23 cellular contexts compared by ENCODE assay signal in the genomic region with DNA sequence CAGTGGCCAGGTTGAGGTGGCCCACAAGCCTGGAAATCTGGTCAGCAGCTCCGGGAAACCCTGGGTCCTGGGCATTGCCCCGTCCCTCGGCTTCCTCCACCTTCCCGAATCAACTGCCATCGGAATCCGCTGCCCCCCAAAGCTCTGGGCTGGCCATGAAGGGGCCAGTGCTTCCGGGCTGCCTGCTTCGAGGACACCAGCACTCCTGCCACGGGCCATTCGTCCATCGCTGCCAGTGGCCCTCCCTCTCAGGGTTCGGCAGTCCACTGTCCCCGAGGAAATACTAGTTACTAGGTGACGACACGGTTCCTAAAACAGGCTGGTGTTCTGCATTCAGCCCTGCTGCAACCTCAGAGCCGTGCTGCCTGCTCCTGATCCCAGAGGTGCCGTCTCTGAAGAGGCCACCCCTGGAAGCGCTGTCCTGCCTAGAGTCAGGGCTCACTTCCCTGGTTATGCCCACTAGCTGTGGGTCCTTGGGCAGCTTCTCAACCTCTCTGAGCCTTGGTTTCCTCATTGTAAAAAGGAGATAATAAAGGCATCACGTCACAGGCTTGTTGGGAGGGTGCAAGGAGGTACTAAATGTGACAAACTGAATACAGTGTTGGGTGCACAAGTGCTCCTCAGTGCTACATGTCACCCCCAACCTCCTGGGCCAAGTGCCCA. TPM values are rescaled to one million over a fixed set of nuclear protein-coding genes. Genes with fewer than 3 reads are reported as not detected.
DNase-seq lines count a peak whose midpoint lies in the region; ATAC-seq, FAIRE-seq and TF ChIP-seq lines count a peak whose summit lies in the region.
"Had no signal": no experiment of that assay in that cellular context is flagged by ENCODE, and none has a peak within 500 bp of the region (broad histone marks: within the 10 kb centered on the region; RNA-seq: fewer than 3 reads in every experiment).

No MANE protein-coding gene starts in this region.

- no peaks in the 10 kb centered on the region for H4K20me1 ChIP-seq in HepG2 (ENCODE audit: insufficient read depth, low read length)

- H3K4me3 Mint-ChIP-seq in endodermal cell = no peak overlapping the region
- H3K4me3 Mint-ChIP-seq in nephron = peak overlapping the region; percentile 58 to 79 (median 77)
- H3K4me3 Mint-ChIP-seq: activated CD8-positive, alpha-beta T cell treated with anti-CD3 and anti-CD28 coated beads, Interleukin-2, amount 10 ng/mL, durations not matched to agents 7 days and 5 days had no signal

- in situ Hi-C loops in HepG2 (cut with HindIII; ENCODE audit: extremely low pct_ligation_motif_present, low pct_unique_long_range_greater_than_20kb) = no loop called here

- no peak overlapping the region for H2AFZ ChIP-seq in HepG2 (ENCODE audit: low read length)

- H3K9ac ChIP-seq in HepG2 (ENCODE audit: insufficient read depth, low read depth, low read length) (no peak overlapping the region), endodermal cell (ENCODE audit: extremely low read depth, low read length, poor library complexity, severe bottlenecking) (no peak overlapping the region)

- FAIRE-seq in HepG2 (lab: Jason Lieb, UNC) = no peak
- no peak for FAIRE-seq in HTR-8/SVneo (lab: Jason Lieb, UNC)

- H3K4me1 ChIP-seq in HepG2 (ENCODE audit: insufficient read depth, low read length) = peaks cover 52% of the 10 kb centered on the region
- peaks cover 0 to 11% (median 3%) of the 10 kb centered on the region in 4 donors for H3K4me1 ChIP-seq in right lobe of liver
- H3K4me1 ChIP-seq in endodermal cell (ENCODE audit: control insufficient read depth, insufficient read depth, low read length) = peaks cover 13% of the 10 kb centered on the region
- H3K4me1 ChIP-seq in testis = peaks cover 24% of the 10 kb centered on the region

- BruUV-seq in HepG2 (replicated peaks; lab: Mats Ljungman, UMichigan) = no TSS peak

- TF ChIP-seq POLR2A in HepG2 (IDR thresholded peaks at IDR 0.05; ENCODE audit: insufficient read depth in 1 of 2, low read depth in 2 of 2, low read length in 2 of 2) = no peak
- no peak for TF ChIP-seq POLR2A in right lobe of liver (IDR thresholded peaks at IDR 0.05)
- TF ChIP-seq POLR2A in testis (IDR thresholded peaks at IDR 0.05) = no peak

- H3K36me3 Mint-ChIP-seq in endodermal cell (ENCODE audit: low read depth) (no peaks in the 10 kb centered on the region), nephron (ENCODE audit: low read depth) (no peaks in the 10 kb centered on the region)

- H3K4me2 ChIP-seq in HepG2 (ENCODE audit: low read depth, low read length) = peak overlapping the region; percentile 75

- H3K4me1 Mint-ChIP-seq in endodermal cell (peaks cover 24% of the 10 kb centered on the region), nephron (peaks cover 51% of the 10 kb centered on the region)

- WGBS in HepG2 (ENCODE audit: low lambda C conversion rate) = 56% methylated on average over 6 of the region's 19 CpGs
- WGBS in right lobe of liver (ENCODE audit: insufficient coverage, low coverage, low lambda C conversion rate, missing lambda C conversion rate) = 79% methylated on average over 14 of the region's 19 CpGs
- WGBS in endodermal cell (ENCODE audit: insufficient coverage in 1 of 2, insufficient read length in 1 of 2), 2 experiments = 88 to 89% methylated on average over 16 to 19 of the region's 19 CpGs
- WGBS in testis, 2 donors = 84 to 87% methylated on average over 15 to 19 of the region's 19 CpGs

- CTCF ChIA-PET in HepG2 (lab: Yijun Ruan, JAX; ENCODE audit: low intra/inter-chr PET ratio, low total read pairs) = no interaction called here

- POLR2A ChIA-PET in HepG2 (lab: Yijun Ruan, JAX) = no interaction called here

- H3K36me3 ChIP-seq in HepG2 (replicated peaks in 1 of 2; ENCODE audit: control insufficient read depth in 1 of 2, insufficient read depth in 2 of 2, low read length in 2 of 2) = no peaks in the 10 kb centered on the region
- no peaks in the 10 kb centered on the region for H3K36me3 ChIP-seq in right lobe of liver
- no peaks in the 10 kb centered on the region for H3K36me3 ChIP-seq in endodermal cell (ENCODE audit: control insufficient read depth, insufficient read depth, low read length)
- H3K36me3 ChIP-seq in testis (ENCODE audit: low read depth, missing control alignments) = no peaks in the 10 kb centered on the region
- H3K36me3 ChIP-seq: cardiac muscle cell, gastrocnemius medialis had no signal

- TF ChIP-seq RAD21 in HepG2 (CRISPR knock-in tag; IDR thresholded peaks at IDR 0.05) = no peak

- H3K27ac Mint-ChIP-seq in endodermal cell (peak overlapping the region; percentile 83), nephron (peak overlapping the region; percentile 11 to 76 (median 70))
- H3K27ac Mint-ChIP-seq: activated CD8-positive, alpha-beta T cell treated with anti-CD3 and anti-CD28 coated beads, Interleukin-2, amount 10 ng/mL, durations not matched to agents 7 days and 5 days had no signal

- H3K4me3 ChIP-seq in HepG2 (replicated peaks in 1 of 3; ENCODE audit: insufficient read depth in 1 of 3, low read depth in 2 of 3, low read length in 3 of 3) = peak overlapping the region in 1 of 3 experiments; percentile 49; a peak in 1 of 6 replicates
- no peak overlapping the region for H3K4me3 ChIP-seq in right lobe of liver
- H3K4me3 ChIP-seq in endodermal cell (ENCODE audit: low read length) = no peak overlapping the region
- no peak overlapping the region for H3K4me3 ChIP-seq in testis
- H3K4me3 ChIP-seq: cardiac muscle cell, dorsolateral prefrontal cortex, gastrocnemius medialis had no signal

- H3K79me2 ChIP-seq in HepG2 (ENCODE audit: insufficient read depth, low read length) = peaks cover 12% of the 10 kb centered on the region

- TF ChIP-seq CTCF in HepG2 (CRISPR knock-in tag; IDR thresholded peaks at IDR 0.05) = no peak
- no peak for TF ChIP-seq CTCF in right lobe of liver (IDR thresholded peaks at IDR 0.05)
- no peak for TF ChIP-seq CTCF in endodermal cell (conservative IDR thresholded peaks at IDR 0.05)
- TF ChIP-seq CTCF in nephron (IDR thresholded peaks at IDR 0.05; ENCODE audit: unreplicated experiment in 3 of 3) = no peak
- TF ChIP-seq CTCF in testis (IDR thresholded peaks at IDR 0.05) = no peak

- no peak for TF ChIP-seq EP300 in HepG2 (IDR thresholded peaks at IDR 0.05; ENCODE audit: low read depth in 2 of 2, low read length in 2 of 2)
- no peak for TF ChIP-seq EP300 in HepG2 (CRISPR knock-in tag; IDR thresholded peaks at IDR 0.05; ENCODE audit: borderline replicate concordance)

- H3K27me3 ChIP-seq in HepG2 (ENCODE audit: control insufficient read depth in 1 of 2, insufficient read depth in 2 of 2, low read length in 2 of 2) (peaks cover 0 to 21% of the 10 kb centered on the region in 2 experiments; a peak in 2 of 5 replicates), right lobe of liver (no peaks in the 10 kb centered on the region), endodermal cell (ENCODE audit: control insufficient read depth, insufficient read depth, low read length, poor library complexity, severe bottlenecking) (no peaks in the 10 kb centered on the region), testis (no peaks in the 10 kb centered on the region)
- H3K27me3 ChIP-seq: cardiac muscle cell, dorsolateral prefrontal cortex, gastrocnemius medialis had no signal

- H3K27ac ChIP-seq in HepG2 (ENCODE audit: extremely low read length, insufficient read depth, low read length) = no peak overlapping the region
- H3K27ac ChIP-seq in right lobe of liver = no peak overlapping the region
- H3K27ac ChIP-seq in endodermal cell (ENCODE audit: low read depth, low read length) = no peak overlapping the region
- H3K27ac ChIP-seq in testis = no peak overlapping the region
- H3K27ac ChIP-seq: cardiac muscle cell, gastrocnemius medialis had no signal

- intact Hi-C loops in HepG2 (cut with micrococcal nuclease; ENCODE audit: unreplicated experiment) = no loop called here
- intact Hi-C loops in right lobe of liver (cut with DNase I) = no loop called here
- intact Hi-C loops in testis (cut with DNase I; ENCODE audit: low total_unique reads) = no loop called here

- DNase-seq in HepG2 (ENCODE audit: low spot score) (no peak), right lobe of liver (no peak), endodermal cell (no peak), HTR-8/SVneo (ENCODE audit: insufficient read length, low spot score) (no peak), testis (no peak)
- DNase-seq: activated CD8-positive, alpha-beta T cell treated with anti-CD3 and anti-CD28 coated beads, Interleukin-2, amount 10 ng/mL, durations not matched to agents 7 days and 5 days; activated T-cell treated with anti-CD3 and anti-CD28 coated beads, Interleukin-2, amount 50 U/mL, for 48 hours; COR-L47; dorsolateral prefrontal cortex; erythroblast; gastrocnemius medialis; Karpas-422; midbrain; NCI-H1092 treated with DMSO at 0.1 percent for 48 hours; NCI-H2107; NCI-H524 treated with DMSO at 0.1 percent for 48 hours; nucleus accumbens; right cardiac atrium had no signal

- H3K27me3 Mint-ChIP-seq in endodermal cell (ENCODE audit: insufficient read depth) (no peaks in the 10 kb centered on the region), nephron (ENCODE audit: low read depth) (no peaks in the 10 kb centered on the region)

- ATAC-seq in HepG2 = no peak
- ATAC-seq in right lobe of liver = no peak
- ATAC-seq in GM21576 (IDR thresholded peaks at IDR 0.05; ENCODE audit: unreplicated experiment) = no peak
- ATAC-seq in HG03175 (IDR thresholded peaks at IDR 0.05; ENCODE audit: unreplicated experiment) = no peak
- ATAC-seq: activated CD8-positive, alpha-beta T cell treated with anti-CD3 and anti-CD28 coated beads, Interleukin-2, amount 10 ng/mL, durations not matched to agents 7 days and 5 days; gastrocnemius medialis; right cardiac atrium had no signal

- H3K9me3 ChIP-seq in HepG2 (ENCODE audit: low read length) = no peaks in the 10 kb centered on the region
- no peaks in the 10 kb centered on the region for H3K9me3 ChIP-seq in right lobe of liver
- no peaks in the 10 kb centered on the region for H3K9me3 ChIP-seq in endodermal cell (ENCODE audit: control insufficient read depth, low read length)
- no peaks in the 10 kb centered on the region for H3K9me3 ChIP-seq in testis
- H3K9me3 ChIP-seq: gastrocnemius medialis had no signal

- H3K9me3 Mint-ChIP-seq in endodermal cell = no peaks in the 10 kb centered on the region
- H3K9me3 Mint-ChIP-seq in nephron = no peaks in the 10 kb centered on the region

RNA-seq across cellular contexts. Expression of a gene that starts 3.5 kb away (rescaled TPM):
- total RNA-seq in HepG2 (2016; rRNA removed; fragmentation: Illumina TruSeq; extraction: Trizol) = 31.6 and 34.3 TPM in 2 replicates
- 25.8 and 28.6 TPM in 2 replicates for total RNA-seq in HepG2 (2016; cell fraction: cytosol; rRNA removed; fragmentation: Illumina TruSeq; extraction: Trizol; ENCODE audit: low read depth)
- total RNA-seq in HepG2 (2016; cell fraction: insoluble cytoplasmic fraction; rRNA removed; fragmentation: Illumina TruSeq; extraction: Trizol) = 24.3 and 33.8 TPM in 2 replicates
- 46.4 and 51.5 TPM in 2 replicates for total RNA-seq in HepG2 (2016; cell fraction: membrane; rRNA removed; fragmentation: Illumina TruSeq; extraction: Trizol)
- 25.3 and 27.9 TPM in 2 replicates for total RNA-seq in HepG2 (2016; cell fraction: nucleus; rRNA removed; fragmentation: Illumina TruSeq; extraction: Trizol)
- polyA plus RNA-seq in HepG2 (2011; rRNA removed) = 34.3 and 39.8 TPM in 2 replicates
- 37.7 and 41.2 TPM in 2 replicates for polyA plus RNA-seq in HepG2 (2011; cell fraction: cytosol; rRNA removed)
- polyA plus RNA-seq in HepG2 (2011; cell fraction: nucleus; rRNA removed) = 91.6 and 97.0 TPM in 2 replicates
- 39.5 and 43.5 TPM in 2 replicates for polyA plus RNA-seq in HepG2 (2012)
- 48.0 and 58.0 TPM in 2 replicates for polyA plus RNA-seq in HepG2 (2016; cell fraction: cytosol; fragmentation: Illumina TruSeq; extraction: Trizol; ENCODE audit: low read depth)
- 39.5 and 47.9 TPM in 2 replicates for polyA plus RNA-seq in HepG2 (2016; cell fraction: insoluble cytoplasmic fraction; fragmentation: Illumina TruSeq; extraction: Trizol; ENCODE audit: low read depth)
- 63.7 TPM in 2 replicates for polyA plus RNA-seq in HepG2 (2016; cell fraction: membrane; fragmentation: Illumina TruSeq; extraction: Trizol; ENCODE audit: low read depth)
- 58.1 and 61.1 TPM in 2 replicates for polyA plus RNA-seq in HepG2 (2016; cell fraction: nucleus; fragmentation: Illumina TruSeq; extraction: Trizol; ENCODE audit: insufficient read depth, low read depth)
- polyA minus RNA-seq in HepG2 (2011; rRNA and poly(A)+ RNA removed; ENCODE audit: low replicate concordance) = 23.7 and 57.9 TPM in 2 replicates
- 18.7 and 21.8 TPM in 2 replicates for polyA minus RNA-seq in HepG2 (2011; cell fraction: cytosol; rRNA and poly(A)+ RNA removed)
- 35.8 and 44.5 TPM in 2 replicates for polyA minus RNA-seq in HepG2 (2011; cell fraction: nucleus; rRNA and poly(A)+ RNA removed)
- total RNA-seq in right lobe of liver = 10 to 100 TPM; 16.6 to 24.0 (median 19.9) TPM
- 10 to 100 TPM; 53.8 to 57.2 TPM for total RNA-seq in endodermal cell
- polyA plus RNA-seq in endodermal cell (2013, experiment 1 of 2) = 41.9 TPM
- polyA plus RNA-seq in endodermal cell (2013, experiment 2 of 2) = 36.8 TPM
- total RNA-seq in testis = 10 to 100 TPM; 52.4 to 54.9 TPM
- polyA plus RNA-seq in testis (ENCODE audit: insufficient read depth, low read depth, low replicate concordance) = 91.4 TPM

RNA-seq across cellular contexts. Expression of a gene that starts 32.0 kb away (rescaled TPM):
- total RNA-seq in HepG2 (2016; rRNA removed; fragmentation: Illumina TruSeq; extraction: Trizol) (894 TPM in 1 of 2 replicates, not detected in the other), right lobe of liver (10 to 100 TPM in 4 of 6 experiments, not detected in 2; 17.4 to 91.1 (median 42.6) TPM), endodermal cell (100 to 1,000 TPM; 115 to 156 TPM), testis (not detected)
- 12,614 and 12,724 TPM in 2 replicates for total RNA-seq in HepG2 (2016; cell fraction: cytosol; rRNA removed; fragmentation: Illumina TruSeq; extraction: Trizol; ENCODE audit: low read depth)
- 82.4 and 810 TPM in 2 replicates for total RNA-seq in HepG2 (2016; cell fraction: insoluble cytoplasmic fraction; rRNA removed; fragmentation: Illumina TruSeq; extraction: Trizol)
- 600 and 628 TPM in 2 replicates for total RNA-seq in HepG2 (2016; cell fraction: membrane; rRNA removed; fragmentation: Illumina TruSeq; extraction: Trizol)
- total RNA-seq in HepG2 (2016; cell fraction: nucleus; rRNA removed; fragmentation: Illumina TruSeq; extraction: Trizol) = 1,443 and 1,712 TPM in 2 replicates
- polyA plus RNA-seq in HepG2 (2011; rRNA removed) (not detected in 2 replicates), testis (ENCODE audit: insufficient read depth, low read depth, low replicate concordance) (not detected)
- polyA plus RNA-seq in HepG2 (2011; cell fraction: cytosol; rRNA removed) = not detected in 2 replicates
- polyA plus RNA-seq in HepG2 (2011; cell fraction: nucleus; rRNA removed) = not detected in 2 replicates
- not detected in 2 replicates for polyA plus RNA-seq in HepG2 (2012)
- 76.0 TPM in 1 of 2 replicates, not detected in the other for polyA plus RNA-seq in HepG2 (2016; cell fraction: cytosol; fragmentation: Illumina TruSeq; extraction: Trizol; ENCODE audit: low read depth)
- not detected in 2 replicates for polyA plus RNA-seq in HepG2 (2016; cell fraction: insoluble cytoplasmic fraction; fragmentation: Illumina TruSeq; extraction: Trizol; ENCODE audit: low read depth)
- polyA plus RNA-seq in HepG2 (2016; cell fraction: membrane; fragmentation: Illumina TruSeq; extraction: Trizol; ENCODE audit: low read depth) = not detected in 2 replicates
- not detected in 2 replicates for polyA plus RNA-seq in HepG2 (2016; cell fraction: nucleus; fragmentation: Illumina TruSeq; extraction: Trizol; ENCODE audit: insufficient read depth, low read depth)
- polyA minus RNA-seq in HepG2 (2011; rRNA and poly(A)+ RNA removed; ENCODE audit: low replicate concordance) = under 0.01 TPM in 2 replicates
- 1,413 and 1,463 TPM in 2 replicates for polyA minus RNA-seq in HepG2 (2011; cell fraction: cytosol; rRNA and poly(A)+ RNA removed)
- under 0.01 TPM in 1 of 2 replicates, not detected in the other for polyA minus RNA-seq in HepG2 (2011; cell fraction: nucleus; rRNA and poly(A)+ RNA removed)
- polyA plus RNA-seq in endodermal cell (2013, experiment 1 of 2) = 17,848 TPM
- 19,941 TPM for polyA plus RNA-seq in endodermal cell (2013, experiment 2 of 2)
- total RNA-seq: cardiac muscle cell, Daoy, gastrocnemius medialis had no signal
- polyA plus RNA-seq: cardiac muscle cell, right cardiac atrium had no signal
